Comparison of ENCODE assay signal across 17 cellular contexts in the genomic region with DNA sequence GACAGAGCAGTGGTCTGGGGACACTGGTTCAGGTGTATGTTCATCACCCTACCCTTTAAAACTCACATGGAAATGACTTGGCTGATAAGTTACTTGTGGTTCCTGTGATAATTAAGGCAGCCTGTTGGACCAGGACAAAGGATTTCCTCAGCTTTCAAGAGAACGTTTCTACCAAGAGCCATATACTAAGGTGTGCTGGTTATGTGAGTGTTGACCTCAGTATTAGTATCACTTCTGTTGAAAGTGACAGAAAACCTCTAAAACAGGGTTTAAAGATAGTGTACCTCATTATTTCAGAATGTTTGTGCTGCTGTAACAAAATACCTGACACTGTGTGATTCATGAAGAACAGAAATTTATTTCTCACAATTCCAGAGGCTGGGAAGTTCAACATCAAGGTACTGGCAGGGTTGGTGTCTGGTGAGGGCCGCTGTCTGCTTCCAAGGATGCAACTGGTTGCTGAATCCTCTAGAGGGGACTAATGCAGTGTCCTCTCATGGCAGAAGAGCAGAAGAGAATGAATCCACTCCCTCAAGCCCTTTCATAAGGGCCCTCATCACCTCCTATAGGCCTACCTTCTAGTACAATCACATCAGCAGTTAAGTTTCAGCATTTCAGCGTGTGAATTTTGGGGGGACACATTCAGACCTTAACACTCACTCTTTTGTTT. TPM values are rescaled to one million over a fixed set of nuclear protein-coding genes. Genes with fewer than 3 reads are reported as not detected.
A peak's percentile ranks its signal among the peaks of the same experiment; 100 is the strongest.
DNase-seq lines count a peak whose midpoint lies in the region; ATAC-seq and TF ChIP-seq lines count a peak whose summit lies in the region.
"Had no signal": no experiment of that assay in that cellular context is flagged by ENCODE, and none has a peak within 500 bp of the region (broad histone marks: within the 10 kb centered on the region; RNA-seq: fewer than 3 reads in every experiment).

No MANE protein-coding gene starts in this region.

- H3K9ac ChIP-seq in OCI-LY1 (ENCODE audit: low read length), result no peak overlapping the region

- peaks cover 86% of the 10 kb centered on the region for H3K79me2 ChIP-seq in OCI-LY1 (ENCODE audit: insufficient read depth, low read length)

- no peak for TF ChIP-seq POLR2A in prostate gland (IDR thresholded peaks at IDR 0.05)

- intact Hi-C loops in prostate gland (cut with DNase I), result no loop called here

- H3K36me3 ChIP-seq in OCI-LY1 (ENCODE audit: insufficient read depth, low read length) (peaks cover 13% of the 10 kb centered on the region), neutrophil (no peaks in the 10 kb centered on the region), prostate gland (no peaks in the 10 kb centered on the region)
- H3K36me3 ChIP-seq: ovary had no signal

- peaks cover 44% of the 10 kb centered on the region for H3K4me1 Mint-ChIP-seq in HFFc6 (ENCODE audit: low read depth)

- H3K27ac ChIP-seq in OCI-LY1 (ENCODE audit: low read depth, low read length, poor library complexity, severe bottlenecking) (peak overlapping the region; percentile 32), neutrophil (peak overlapping the region; percentile 88), prostate gland (no peak overlapping the region)
- H3K27ac ChIP-seq: ovary, VCaP had no signal

- H3K36me3 Mint-ChIP-seq in HFFc6 (ENCODE audit: low read depth), result peaks cover 22% of the 10 kb centered on the region

- no peaks in the 10 kb centered on the region for H3K9me2 ChIP-seq in OCI-LY1 (ENCODE audit: low read depth, low read length)

- whole genome bisulfite sequencing in prostate gland, result 93% methylated on average over 3 of the region's 3 CpGs

- H3K27me3 Mint-ChIP-seq in HFFc6 (ENCODE audit: insufficient read depth), result no peaks in the 10 kb centered on the region

- peaks cover 67% of the 10 kb centered on the region for H3K4me1 ChIP-seq in OCI-LY1 (ENCODE audit: insufficient read depth, low read length, severe bottlenecking)
- peaks cover 76 to 83% of the 10 kb centered on the region in 2 experiments for H3K4me1 ChIP-seq in neutrophil (ENCODE audit: control insufficient read depth in 1 of 2, insufficient read depth in 1 of 2, low read depth in 1 of 2, low read length in 1 of 2)
- peaks cover 8% of the 10 kb centered on the region for H3K4me1 ChIP-seq in prostate gland (replicated peaks)

- H3K4me3 Mint-ChIP-seq in HFFc6, result no peak overlapping the region

- peaks cover 7% of the 10 kb centered on the region for H3K9me3 ChIP-seq in OCI-LY1 (ENCODE audit: low read length)
- H3K9me3 ChIP-seq in neutrophil, result no peaks in the 10 kb centered on the region
- no peaks in the 10 kb centered on the region for H3K9me3 ChIP-seq in prostate gland
- H3K9me3 ChIP-seq: ovary had no signal

- H3K27me3 ChIP-seq in OCI-LY1 (ENCODE audit: insufficient read depth, low read length) (no peaks in the 10 kb centered on the region), neutrophil (no peaks in the 10 kb centered on the region), prostate gland (replicated peaks; ENCODE audit: insufficient read depth) (no peaks in the 10 kb centered on the region)
- H3K27me3 ChIP-seq: ovary had no signal

- no peaks in the 10 kb centered on the region; the same call in 1 of the 2 replicates for H3K9me3 Mint-ChIP-seq in HFFc6

- DNase-seq in GM13977 (ENCODE audit: low spot score) (no peak), HFFc6 (no peak), prostate gland (ENCODE audit: low spot score) (no peak)
- no peak for DNase-seq in activated CD4-positive, alpha-beta T cell treated with anti-CD3 and anti-CD28 coated beads for 4 hours
- DNase-seq: activated CD8-positive, alpha-beta memory T cell treated with anti-CD3 and anti-CD28 coated beads for 24 hours; amniotic stem cell; cerebellar nuclear complex; foreskin fibroblast; NCI-H2081 treated with DMSO at 0.1 percent for 48 hours; NCI-H774; ovary; stimulated activated CD4-positive, alpha-beta T cell treated with anti-CD3 and anti-CD28 coated beads, Interleukin-4, amount 100 ng/mL, for 24 hours; stimulated activated CD8-positive, alpha-beta memory T cell treated with anti-CD3 and anti-CD28 coated beads, Interleukin-4, amount 100 ng/mL, for 48 hours had no signal

- H3F3A ChIP-seq in OCI-LY1 (ENCODE audit: insufficient read depth, low read length), result no peaks in the 10 kb centered on the region

- H3K4me2 ChIP-seq in OCI-LY1 (ENCODE audit: low read length), result no peak overlapping the region

- no peaks in the 10 kb centered on the region for H4K20me1 ChIP-seq in OCI-LY1 (ENCODE audit: insufficient read depth, low read length)

- no peak for ATAC-seq in GM21390 (IDR thresholded peaks at IDR 0.05; ENCODE audit: unreplicated experiment)

- H2AFZ ChIP-seq in OCI-LY1 (ENCODE audit: low read length), result no peak overlapping the region

- in situ Hi-C loops in GM13977 (cut with MboI; ENCODE audit: low pct_unique_long_range_greater_than_20kb, low sequenced_read_pairs, unreplicated experiment), result loop anchor here (25.0 kb wide), 1 partner anchor 495 kb away; no protein-coding TSS in a partner anchor

- peak overlapping the region; percentile 23; the same call in 1 of the 2 replicates for H3K27ac Mint-ChIP-seq in HFFc6

- TF ChIP-seq CTCF in GM13977 (IDR thresholded peaks at IDR 0.05; ENCODE audit: extremely low read depth, insufficient read depth, missing control alignments) (peak; percentile 3), HFFc6 (IDR thresholded peaks at IDR 0.05) (0 out of 2 replicates have a peak, but pooled peaks have one; percentile 13), OCI-LY1 (IDR thresholded peaks at IDR 0.05; ENCODE audit: low read length) (no peak), neutrophil (IDR thresholded peaks at IDR 0.05) (no peak), prostate gland (IDR thresholded peaks at IDR 0.05) (no peak)

- H3K4me3 ChIP-seq in OCI-LY1 (ENCODE audit: low read depth, low read length, poor library complexity, severe bottlenecking) (no peak overlapping the region), neutrophil (ENCODE audit: low read depth in 1 of 2, low read length in 1 of 2) (no peak overlapping the region), prostate gland (no peak overlapping the region)
- H3K4me3 ChIP-seq: ovary had no signal

RNA-seq across cellular contexts. Expression of a gene that starts 54.9 kb away (rescaled TPM):
- 10 to 100 TPM; 42.5 to 60.0 (median 52.1) TPM for total RNA-seq in HFFc6 (2021; fragmentation: NEBNext Ultra II Directional; extraction: Animal tissue kit (Norgen Biotek cat#: 25700))
- 10 to 100 TPM; 23.8 to 25.9 TPM for total RNA-seq in prostate gland

Comparison
In these comparisons a context has a peak if more than half of its experiments do, and no peak if none do; other contexts are left out.
1. CTCF ChIP-seq: peak in GM13977 (single experiment) and HFFc6 (single experiment); none in OCI-LY1 (single experiment), neutrophil (single experiment) and prostate gland (0 of 4).
2. H3K27ac ChIP-seq: peak in OCI-LY1 (single experiment) and neutrophil (single experiment); none in prostate gland (0 of 2).